Comparison of ENCODE assay signal across 18 cellular contexts in the genomic region with DNA sequence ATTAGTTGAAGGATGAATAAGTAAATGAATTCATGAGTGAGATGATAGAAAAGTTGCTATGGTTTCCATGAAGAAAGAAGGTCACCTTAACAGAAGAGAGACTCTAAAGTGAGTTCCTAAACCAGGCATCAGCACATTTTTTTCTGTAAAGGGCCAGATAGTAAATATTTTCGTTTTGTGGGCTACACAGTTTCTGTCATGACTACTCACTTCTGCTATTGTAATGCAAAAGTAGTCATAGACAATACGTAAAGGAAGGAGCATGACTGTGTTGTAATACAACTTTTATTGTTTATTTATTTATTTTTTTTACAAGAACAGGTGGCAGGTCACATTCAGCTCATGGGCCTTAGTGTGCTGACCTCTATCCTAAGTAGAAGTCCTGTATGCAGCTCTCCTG.
DNase-seq lines count a peak whose midpoint lies in the region; ATAC-seq lines count a peak whose summit lies in the region.
"Had no signal": no experiment of that assay in that cellular context is flagged by ENCODE, and none has a peak within 500 bp of the region (broad histone marks: within the 10 kb centered on the region; RNA-seq: fewer than 3 reads in every experiment).

No MANE protein-coding gene starts in this region.

- DNase-seq in renal cortical epithelial cell (ENCODE audit: low read depth) (peak; percentile 7), NCI-H1436 (lab: John Stamatoyannopoulos, UW) (no peak), SKM-1 (lab: John Stamatoyannopoulos, UW; ENCODE audit: unreplicated experiment) (no peak)
- DNase-seq in activated T-cell treated with anti-CD3 and anti-CD28 coated beads, Interleukin-2, amount 50 U/mL, for 48 hours = no peak
- DNase-seq: activated CD4-positive, alpha-beta memory T cell treated with anti-CD3 and anti-CD28 coated beads, Interleukin-2, amount 10 ng/mL, durations not matched to agents 7 days and 5 days; activated effector memory CD4-positive, alpha-beta T cell treated with anti-CD3 and anti-CD28 coated beads, Interleukin-2, amount 50 U/mL, for 16 hours; activated naive CD8-positive, alpha-beta T cell treated with anti-CD3 and anti-CD28 coated beads, Interleukin-2, amount 50 U/mL, for 24 hours; brain microvascular endothelial cell; CD4-positive, alpha-beta T cell; effector memory CD8-positive, alpha-beta T cell; left cardiac atrium; MV-4-11; NCI-H1694 treated with DMSO at 0.1 percent for 48 hours; occipital lobe; stimulated activated naive CD8-positive, alpha-beta T cell treated with anti-CD3 and anti-CD28 coated beads, Interleukin-15, amount 100 ng/mL, for 72 hours had no signal

- peak; percentile 52 for ATAC-seq in GM19467 (IDR thresholded peaks at IDR 0.05; ENCODE audit: unreplicated experiment)
- ATAC-seq in HG02870 (IDR thresholded peaks at IDR 0.05; ENCODE audit: unreplicated experiment) = peak; percentile 91
- peak; percentile 60 for ATAC-seq in HG03520 (IDR thresholded peaks at IDR 0.05; ENCODE audit: unreplicated experiment)
- ATAC-seq: activated naive CD8-positive, alpha-beta T cell treated with anti-CD3 and anti-CD28 coated beads, Interleukin-2, amount 50 U/mL, for 24 hours; effector memory CD8-positive, alpha-beta T cell; left cardiac atrium; stimulated activated naive CD8-positive, alpha-beta T cell treated with anti-CD3 and anti-CD28 coated beads, Interleukin-15, amount 100 ng/mL, for 72 hours had no signal
